ENCODE assay signal across 8 cellular contexts in genomic region chr14:99602054-99602787, GRCh38. TPM values are rescaled to one million over a fixed set of nuclear protein-coding genes. Genes with fewer than 3 reads are reported as not detected.
DNase-seq lines count a peak whose midpoint lies in the region; ATAC-seq and TF ChIP-seq lines count a peak whose summit lies in the region.

No MANE protein-coding gene starts in this region.

- intact Hi-C loops in Right ventricle myocardium inferior (cut with DNase I), result no loop called here
- intact Hi-C loops in left cardiac atrium (cut with DNase I), result loop anchor here in 1 of 2 donors (5.0 kb wide), 1 partner anchor 35 kb away; no protein-coding TSS in a partner anchor
- intact Hi-C loops in testis (cut with DNase I; ENCODE audit: low total_unique reads), result no loop called here

- H3K4me1 ChIP-seq in testis, result peaks cover 52% of the 10 kb centered on the region

- H3K36me3 ChIP-seq in testis (ENCODE audit: low read depth, missing control alignments), result no peaks in the 10 kb centered on the region

- H3K27ac Mint-ChIP-seq in activated naive CD8-positive, alpha-beta T cell, result peak overlapping the region; percentile 64

- peak overlapping the region in 1 of 2 donors; percentile 11 for H3K27ac ChIP-seq in testis

- no peak for TF ChIP-seq CTCF in testis (IDR thresholded peaks at IDR 0.05)

- H3K9me3 ChIP-seq in testis, result no peaks in the 10 kb centered on the region

- DNase-seq in Right ventricle myocardium inferior (ENCODE audit: missing footprints) (peak; percentile 68), left cardiac atrium (no peak), left kidney (ENCODE audit: low read depth, low spot score) (peak; percentile 65), testis (peak; percentile 39), NCI-H1105 treated with DMSO at 0.1 percent for 48 hours (lab: John Stamatoyannopoulos, UW) (no peak), inferior parietal cortex (ENCODE audit: extremely low spot score) (no peak)

- H3K4me1 Mint-ChIP-seq in activated naive CD8-positive, alpha-beta T cell (ENCODE audit: low read depth), result peaks cover 28% of the 10 kb centered on the region

- no peaks in the 10 kb centered on the region for H3K36me3 Mint-ChIP-seq in activated naive CD8-positive, alpha-beta T cell

- H3K27me3 Mint-ChIP-seq in activated naive CD8-positive, alpha-beta T cell, result no peaks in the 10 kb centered on the region

- no peaks in the 10 kb centered on the region for H3K27me3 ChIP-seq in testis

- no peaks in the 10 kb centered on the region for H3K9me3 Mint-ChIP-seq in activated naive CD8-positive, alpha-beta T cell (ENCODE audit: low read depth)

- peak overlapping the region; percentile 68 for H3K4me3 Mint-ChIP-seq in activated naive CD8-positive, alpha-beta T cell

- no peak for ATAC-seq in Right ventricle myocardium inferior
- ATAC-seq in left cardiac atrium, result no peak
- ATAC-seq in HG03175 (IDR thresholded peaks at IDR 0.05; ENCODE audit: unreplicated experiment), result no peak

- no peak for TF ChIP-seq POLR2A in testis (IDR thresholded peaks at IDR 0.05)

- 31 to 34% methylated on average over 15 to 18 of the region's 18 CpGs for WGBS in testis, 2 donors

- peak overlapping the region; percentile 48 to 66 for H3K4me3 ChIP-seq in testis

RNA-seq across cellular contexts. Expression of gene CCDC85C, which starts 1.8 kb away (rescaled TPM):
- total RNA-seq in Right ventricle myocardium inferior (53.1 TPM), left cardiac atrium (10 to 100 TPM; 21.4 to 24.7 TPM), testis (10 to 100 TPM; 26.4 to 28.3 TPM)
- 25.6 TPM for polyA plus RNA-seq in testis (ENCODE audit: insufficient read depth, low read depth, low replicate concordance)

RNA-seq across cellular contexts. Expression of gene HHIPL1, which starts 42.7 kb away (rescaled TPM):
- total RNA-seq in Right ventricle myocardium inferior, result 1.5 TPM
- 1 to 10 TPM; 2.1 to 2.6 TPM for total RNA-seq in left cardiac atrium
- 1 to 10 TPM; 2.7 to 3.9 TPM for total RNA-seq in testis
- 1.0 TPM for polyA plus RNA-seq in testis (ENCODE audit: insufficient read depth, low read depth, low replicate concordance)

Comparison
In these comparisons a context has a peak if more than half of its experiments do, and no peak if none do; other contexts are left out.
1. DNase-seq: peak in Right ventricle myocardium inferior (single experiment), left kidney (single experiment) and testis (single experiment); none in left cardiac atrium (single experiment), NCI-H1105 treated with DMSO at 0.1 percent for 48 hours (single experiment) and inferior parietal cortex (single experiment).